ENCODE assay signal across 23 cellular contexts in genomic region chr6:91539451-91539850, GRCh38.
"Had no signal": no experiment of that assay in that cellular context is flagged by ENCODE, and none has a peak within 500 bp of the region (broad histone marks: within the 10 kb centered on the region; RNA-seq: fewer than 3 reads in every experiment).

No MANE protein-coding gene starts in this region.

- H3K9me3 ChIP-seq: mucosa of descending colon, thoracic aorta, vagina had no signal

- H3K27ac Mint-ChIP-seq: activated CD4-positive, alpha-beta memory T cell treated with anti-CD3 and anti-CD28 coated beads for 36 hours; activated CD4-positive, alpha-beta T cell treated with anti-CD3 and anti-CD28 coated beads, Interleukin-2, amount 10 ng/mL, durations not matched to agents 24 days and 14 days; nephron; type B pancreatic cell had no signal

- H3K36me3 Mint-ChIP-seq: activated CD4-positive, alpha-beta memory T cell treated with anti-CD3 and anti-CD28 coated beads for 36 hours; type B pancreatic cell had no signal

- H3K36me3 ChIP-seq: spleen, thoracic aorta, vagina had no signal

- H3K9me3 Mint-ChIP-seq: activated CD4-positive, alpha-beta T cell treated with anti-CD3 and anti-CD28 coated beads, Interleukin-2, amount 10 ng/mL, durations not matched to agents 24 days and 14 days had no signal

- H3K4me1 Mint-ChIP-seq: activated CD4-positive, alpha-beta T cell treated with anti-CD3 and anti-CD28 coated beads, Interleukin-2, amount 10 ng/mL, durations not matched to agents 24 days and 14 days; nephron had no signal

- H3K27me3 ChIP-seq: spleen, vagina had no signal

- H3K27ac ChIP-seq: spleen, thoracic aorta, vagina had no signal

- DNase-seq: activated CD4-positive, alpha-beta memory T cell treated with anti-CD3 and anti-CD28 coated beads for 36 hours; activated CD4-positive, alpha-beta T cell treated with anti-CD3 and anti-CD28 coated beads, Interleukin-2, amount 10 ng/mL, durations not matched to agents 24 days and 14 days; activated CD4-positive, CD25-positive, alpha-beta regulatory T cell treated with anti-CD3 and anti-CD28 coated beads, Interleukin-2, amount 50 U/mL, for 72 hours; activated CD8-positive, alpha-beta memory T cell treated with anti-CD3 and anti-CD28 coated beads, Interleukin-2, amount 50 U/mL, for 4 hours; activated gamma-delta T cell treated with Interleukin-2 at 50 U/mL for 16 hours; activated naive CD4-positive, alpha-beta T cell treated with anti-CD3 and anti-CD28 coated beads, Interleukin-2, amount 50 U/mL, for 16 hours; activated T-cell treated with anti-CD3 and anti-CD28 coated beads, Interleukin-2, amount 50 U/mL, for 1 hour; amniotic stem cell; caudate nucleus; foreskin fibroblast; head of caudate nucleus; hippocampal formation; left cardiac atrium; left ventricle myocardium superior; mucosa of descending colon; posterior cingulate gyrus; right cardiac atrium; spleen; stimulated activated naive CD8-positive, alpha-beta T cell treated with anti-CD3 and anti-CD28 coated beads, Interleukin-15, Interleukin-2, amounts not matched to agents 100 U/mL and 50 U/mL, for 24 hours had no signal

- H3K4me3 ChIP-seq: mucosa of descending colon, spleen, thoracic aorta, vagina had no signal

- H3K4me1 ChIP-seq: spleen, vagina had no signal

- H3K4me3 Mint-ChIP-seq: activated CD4-positive, alpha-beta memory T cell treated with anti-CD3 and anti-CD28 coated beads for 36 hours; activated CD4-positive, alpha-beta T cell treated with anti-CD3 and anti-CD28 coated beads, Interleukin-2, amount 10 ng/mL, durations not matched to agents 24 days and 14 days; nephron; type B pancreatic cell had no signal

- H3K27me3 Mint-ChIP-seq: activated CD4-positive, alpha-beta memory T cell treated with anti-CD3 and anti-CD28 coated beads for 36 hours; activated CD4-positive, alpha-beta T cell treated with anti-CD3 and anti-CD28 coated beads, Interleukin-2, amount 10 ng/mL, durations not matched to agents 24 days and 14 days; type B pancreatic cell had no signal
